Comparison of ENCODE assay signal across 10 cellular contexts in the genomic region with DNA sequence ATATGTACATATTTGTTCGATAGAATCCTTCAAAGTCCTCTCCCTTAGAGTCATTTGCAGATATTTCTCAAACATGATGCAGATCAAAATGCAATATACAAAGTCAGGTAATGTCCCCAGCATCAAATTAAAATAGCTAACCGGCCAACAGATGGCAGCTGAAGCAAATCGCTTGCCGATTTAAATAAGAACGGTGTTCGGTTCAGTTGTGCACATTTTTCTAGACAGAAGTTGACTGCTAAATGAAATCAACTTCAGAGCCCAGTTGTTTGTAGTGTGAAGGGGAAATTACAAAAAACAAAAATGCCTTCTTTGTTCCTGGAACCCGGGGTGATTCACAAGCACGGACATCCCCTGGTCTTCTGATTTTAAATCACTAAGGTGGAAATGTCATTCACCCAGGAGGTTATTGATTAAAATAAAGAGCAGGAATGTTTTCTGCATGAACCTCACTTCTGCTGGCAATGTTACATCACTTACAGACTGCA.
A peak's percentile ranks its signal among the peaks of the same experiment; 100 is the strongest.
DNase-seq lines count a peak whose midpoint lies in the region; ATAC-seq, FAIRE-seq and TF ChIP-seq lines count a peak whose summit lies in the region.
"Had no signal": no experiment of that assay in that cellular context is flagged by ENCODE, and none has a peak within 500 bp of the region (broad histone marks: within the 10 kb centered on the region; RNA-seq: fewer than 3 reads in every experiment).

No MANE protein-coding gene starts in this region.

- H3K4me1 ChIP-seq in OCI-LY7 (ENCODE audit: insufficient read depth, low read length, poor library complexity, severe bottlenecking) (peaks cover 100% of the 10 kb centered on the region), foreskin keratinocyte (no peaks in the 10 kb centered on the region), sigmoid colon (peaks cover 0 to 22% (median 17%) of the 10 kb centered on the region in 4 donors)
- H3K4me1 ChIP-seq: upper lobe of right lung had no signal

- H3K27me3 ChIP-seq in foreskin keratinocyte (peaks cover 36% of the 10 kb centered on the region), sigmoid colon (no peaks in the 10 kb centered on the region)
- H3K27me3 ChIP-seq: upper lobe of right lung had no signal

- H3K36me3 ChIP-seq in OCI-LY7 (ENCODE audit: insufficient read depth, low read length) (no peaks in the 10 kb centered on the region), sigmoid colon (no peaks in the 10 kb centered on the region)
- H3K36me3 ChIP-seq: upper lobe of right lung had no signal

- no peak for DNase-seq in AG10803 (ENCODE audit: low read depth)
- no peak for DNase-seq in GM12892 (ENCODE audit: insufficient read length)
- DNase-seq in OCI-LY7 (ENCODE audit: low spot score) = peak; percentile 68
- no peak for DNase-seq in foreskin keratinocyte
- no peak for DNase-seq in sciatic nerve (ENCODE audit: low spot score)
- DNase-seq in sigmoid colon = no peak
- no peak for DNase-seq in AG08396 (ENCODE audit: low spot score)
- no peak for DNase-seq in RWPE1 (ENCODE audit: low spot score)
- DNase-seq: NK-92 treated with Interleukin-12 subunit alpha and Interleukin-12 subunit beta, amount 100 ng/mL, for 24 hours; upper lobe of right lung had no signal

- peak overlapping the region; percentile 80 for H3K4me2 ChIP-seq in OCI-LY7 (ENCODE audit: low read length)

- 0 out of 2 replicates have a peak, but pooled peaks have one; percentile 13 for TF ChIP-seq POLR2A in GM12892 (IDR thresholded peaks at IDR 0.05; ENCODE audit: low read depth, low read length)
- no peak for TF ChIP-seq POLR2A in sigmoid colon (IDR thresholded peaks at IDR 0.05)

- H2AFZ ChIP-seq in OCI-LY7 (ENCODE audit: low read length) = peak overlapping the region; percentile 37; the same call in 1 of the 2 replicates

- TF ChIP-seq EP300 in sigmoid colon (IDR thresholded peaks at IDR 0.05) = no peak

- H3K9me3 ChIP-seq in OCI-LY7 (ENCODE audit: low read length) = no peaks in the 10 kb centered on the region
- H3K9me3 ChIP-seq in sigmoid colon = no peaks in the 10 kb centered on the region
- H3K9me3 ChIP-seq: upper lobe of right lung had no signal

- no peak for ATAC-seq in foreskin keratinocyte
- no peak for ATAC-seq in sciatic nerve
- ATAC-seq: upper lobe of right lung had no signal

- peak overlapping the region; percentile 58 for H3K27ac ChIP-seq in OCI-LY7 (ENCODE audit: low read depth, low read length, poor library complexity, severe bottlenecking)
- no peak overlapping the region for H3K27ac ChIP-seq in foreskin keratinocyte
- no peak overlapping the region for H3K27ac ChIP-seq in sigmoid colon
- H3K27ac ChIP-seq in RWPE1 = no peak overlapping the region
- H3K27ac ChIP-seq: upper lobe of right lung had no signal

- TF ChIP-seq CTCF in AG10803 (conservative IDR thresholded peaks at IDR 0.05; ENCODE audit: low read length) (peak; percentile 1; the same call in 1 of the 2 replicates), OCI-LY7 (conservative IDR thresholded peaks at IDR 0.05; ENCODE audit: low read length) (peak; percentile 70), foreskin keratinocyte (conservative IDR thresholded peaks at IDR 0.05) (peak; percentile 18), sigmoid colon (IDR thresholded peaks at IDR 0.05) (no peak), RWPE1 (conservative IDR thresholded peaks at IDR 0.05; ENCODE audit: low read depth) (no peak)

- FAIRE-seq in GM12892 (lab: Jason Lieb, UNC) = peak; percentile 79

- intact Hi-C loops in OCI-LY7 (cut with micrococcal nuclease; ENCODE audit: unreplicated experiment) (no loop called here), sciatic nerve (cut with DNase I) (loop anchor here (10.0 kb wide), 1 partner anchor 224 kb away; no protein-coding TSS in a partner anchor), sigmoid colon (cut with DNase I) (no loop called here)

- CTCF ChIA-PET in OCI-LY7 (lab: Charles Lee; ENCODE audit: unreplicated experiment) = no interaction called here
- CTCF ChIA-PET in RWPE1 (lab: Yijun Ruan, JAX) = interaction anchor here (0.7 to 0.9 kb wide), 2 partner anchors 9 to 11 kb away, joined by 3 read pairs; no protein-coding TSS in a partner anchor

- no peak overlapping the region for H3K4me3 ChIP-seq in AG10803 (ENCODE audit: low read length)
- peak overlapping the region; percentile 53 for H3K4me3 ChIP-seq in OCI-LY7 (ENCODE audit: low read depth, low read length, poor library complexity, severe bottlenecking)
- peak overlapping the region in 1 of 4 donors; percentile 5 for H3K4me3 ChIP-seq in sigmoid colon
- H3K4me3 ChIP-seq: upper lobe of right lung had no signal

- no peaks in the 10 kb centered on the region for H3K9me2 ChIP-seq in OCI-LY7 (ENCODE audit: insufficient read depth, low read length)

- H4K20me1 ChIP-seq in OCI-LY7 (ENCODE audit: insufficient read depth, low read length) = no peaks in the 10 kb centered on the region

- 63 to 73% methylated on average over 8 of the region's 8 CpGs for WGBS in sigmoid colon, 2 donors

- POLR2A ChIA-PET in OCI-LY7 (lab: Charles Lee) = interaction anchor here (0.5 to 1.5 kb wide), 8 partner anchors 24 to 128 kb away, joined by 3 to 6 read pairs (median 3); no protein-coding TSS in a partner anchor
- POLR2A ChIA-PET in RWPE1 (lab: Yijun Ruan, JAX; ENCODE audit: low non-redundant PET) = no interaction called here

- no TSS peak for BruUV-seq in OCI-LY7 (replicated peaks; lab: Mats Ljungman, UMichigan)

- peaks cover 22% of the 10 kb centered on the region; the same call in 1 of the 2 replicates for H3K79me2 ChIP-seq in OCI-LY7 (ENCODE audit: insufficient read depth, low read depth, low read length)

Comparison
In these comparisons a context has a peak if more than half of its experiments do, and no peak if none do; other contexts are left out.
1. CTCF ChIP-seq: peak in AG10803 (single experiment), OCI-LY7 (single experiment) and foreskin keratinocyte (single experiment); none in sigmoid colon (0 of 4) and RWPE1 (single experiment).